Comparison of ENCODE assay signal across 7 cellular contexts in genomic region chrX:111095974-111096870, GRCh38. TPM values are rescaled to one million over a fixed set of nuclear protein-coding genes. Genes with fewer than 3 reads are reported as not detected.
DNase-seq lines count a peak whose midpoint lies in the region; ATAC-seq and TF ChIP-seq lines count a peak whose summit lies in the region.

PAK3 (plus strand) TSS chrX:111096191; CDS start chrX:111123104, 26,913 bp downstream.

- intact Hi-C loops in dendritic cell treated with granulocyte-macrophage colony-stimulating factor and Interleukin-4, amounts not matched to agents 40 ng/mL and 50 ng/mL, for 4 days (cut with micrococcal nuclease), result loop anchor here (5.0 kb wide), 2 partner anchors 104 to 146 kb away; no protein-coding TSS in a partner anchor

- 7% methylated on average over 51 of the region's 51 CpGs for WGBS in liver

- H3K79me2 ChIP-seq in KMS-11 (ENCODE audit: insufficient read depth, low read depth), result no peaks in the 10 kb centered on the region

- H3K9ac ChIP-seq in KMS-11 (peak within 1 kb of the TSS; percentile 22; the same call in 1 of the 2 replicates), liver (ENCODE audit: low read depth in 1 of 2, low read length in 2 of 2) (no peak within 1 kb of the TSS)

- TF ChIP-seq CTCF in KMS-11 (conservative IDR thresholded peaks at IDR 0.05; ENCODE audit: low read depth, low read length) (no peak), liver (IDR thresholded peaks at IDR 0.05; ENCODE audit: low read depth, low read length, missing input control) (no peak)

- ATAC-seq in GM19023 (IDR thresholded peaks at IDR 0.05; ENCODE audit: unreplicated experiment), result peak; percentile 55
- ATAC-seq in stimulated activated naive CD8-positive, alpha-beta T cell treated with anti-CD3 and anti-CD28 coated beads, Interleukin-15, Interleukin-2, amounts not matched to agents 100 U/mL and 50 U/mL, for 24 hours, result peak; percentile 64

- H3K36me3 Mint-ChIP-seq in dendritic cell treated with granulocyte-macrophage colony-stimulating factor and Interleukin-4, amounts not matched to agents 40 ng/mL and 50 ng/mL, for 4 days (ENCODE audit: low read depth), result no peaks in the 10 kb centered on the region

- H3K27me3 ChIP-seq in KMS-11 (ENCODE audit: insufficient read depth, low read depth) (no peaks in the 10 kb centered on the region), liver (ENCODE audit: control insufficient read depth in 4 of 4, insufficient read depth in 4 of 4, low read length in 3 of 4) (peaks cover 0 to 7% (median 2%) of the 10 kb centered on the region in 4 donors)

- peak within 1 kb of the TSS; percentile 57; the same call in 1 of the 2 replicates for H2AFZ ChIP-seq in KMS-11 (ENCODE audit: low read depth)

- no peaks in the 10 kb centered on the region for H3K9me3 Mint-ChIP-seq in dendritic cell treated with granulocyte-macrophage colony-stimulating factor and Interleukin-4, amounts not matched to agents 40 ng/mL and 50 ng/mL, for 4 days

- peak within 1 kb of the TSS; percentile 24; the same call in 1 of the 2 replicates for H3K4me2 ChIP-seq in KMS-11

- no peak within 1 kb of the TSS for H3K27ac Mint-ChIP-seq in dendritic cell treated with granulocyte-macrophage colony-stimulating factor and Interleukin-4, amounts not matched to agents 40 ng/mL and 50 ng/mL, for 4 days

- H3K27ac ChIP-seq in KMS-11, result no peak within 1 kb of the TSS
- H3K27ac ChIP-seq in liver (ENCODE audit: low read depth in 1 of 2, low read length in 2 of 2), result no peak within 1 kb of the TSS

- H3K4me1 Mint-ChIP-seq in dendritic cell treated with granulocyte-macrophage colony-stimulating factor and Interleukin-4, amounts not matched to agents 40 ng/mL and 50 ng/mL, for 4 days (ENCODE audit: low read depth), result peaks cover 11% of the 10 kb centered on the region

- H3K4me3 ChIP-seq in KMS-11 (IDR thresholded peaks at IDR 0.05; ENCODE audit: insufficient read depth, low read depth, low read length) (no peak within 1 kb of the TSS), liver (ENCODE audit: low read depth in 1 of 3, low read length in 3 of 3) (peak within 1 kb of the TSS in 2 of 3 donors; percentile 24 to 56)

- peaks cover 55% of the 10 kb centered on the region for H3K27me3 Mint-ChIP-seq in dendritic cell treated with granulocyte-macrophage colony-stimulating factor and Interleukin-4, amounts not matched to agents 40 ng/mL and 50 ng/mL, for 4 days

- no peaks in the 10 kb centered on the region for H4K20me1 ChIP-seq in KMS-11 (ENCODE audit: insufficient read depth)

- H3K36me3 ChIP-seq in KMS-11 (ENCODE audit: insufficient read depth) (no peaks in the 10 kb centered on the region), liver (ENCODE audit: control insufficient read depth in 4 of 4, insufficient read depth in 3 of 4, low read depth in 1 of 4, low read length in 3 of 4) (no peaks in the 10 kb centered on the region)

- H3K4me3 Mint-ChIP-seq in dendritic cell treated with granulocyte-macrophage colony-stimulating factor and Interleukin-4, amounts not matched to agents 40 ng/mL and 50 ng/mL, for 4 days, result peak within 1 kb of the TSS; percentile 60

- TF ChIP-seq RAD21 in liver (IDR thresholded peaks at IDR 0.05), result no peak

- H3K4me1 ChIP-seq in KMS-11 (ENCODE audit: low read depth, poor library complexity, severe bottlenecking), result no peaks in the 10 kb centered on the region
- peaks cover 0 to 8% (median 0%) of the 10 kb centered on the region in 4 donors for H3K4me1 ChIP-seq in liver (ENCODE audit: control insufficient read depth in 4 of 4, insufficient read depth in 4 of 4, low read length in 3 of 4)

- no peaks in the 10 kb centered on the region for H3K9me3 ChIP-seq in liver (ENCODE audit: control insufficient read depth in 4 of 4, low read length in 3 of 4)

- DNase-seq in T-helper 1 cell, result peak; percentile 10 to 32 (median 20)
- DNase-seq in stimulated activated naive CD8-positive, alpha-beta T cell treated with anti-CD3 and anti-CD28 coated beads, Interleukin-15, Interleukin-2, amounts not matched to agents 100 U/mL and 50 U/mL, for 24 hours, result peak; percentile 13
- no peak for DNase-seq in NCI-H2029 treated with DMSO at 0.1 percent for 48 hours (lab: John Stamatoyannopoulos, UW)

TF ChIP-seq in liver, 16 proteins besides CTCF, POLR2A, EP300 and RAD21:
- TF ChIP-seq EGR1 (IDR thresholded peaks at IDR 0.05; ENCODE audit: low read depth in 2 of 2) (no peak), HNF4A (conservative IDR thresholded peaks at IDR 0.05) (no peak), ZBTB33 (IDR thresholded peaks at IDR 0.05) (no peak), NR2F2 (IDR thresholded peaks at IDR 0.05) (no peak), FOXA2 (IDR thresholded peaks at IDR 0.05) (no peak), TAF1 (conservative IDR thresholded peaks at IDR 0.05) (no peak), YY1 (IDR thresholded peaks at IDR 0.05) (no peak), REST (IDR thresholded peaks at IDR 0.05) (no peak)

RNA-seq across cellular contexts. Expression of gene PAK3, which starts in this region (rescaled TPM):
- under 1 TPM; 0.25 to 0.79 TPM for total RNA-seq in liver
- polyA plus RNA-seq in liver, result under 1 TPM; 0.03 to 0.28 TPM
